ENCODE assay signal across 22 cellular contexts in genomic region chr6:143229402-143229801, GRCh38.
"Had no signal": no experiment of that assay in that cellular context is flagged by ENCODE, and none has a peak within 500 bp of the region (broad histone marks: within the 10 kb centered on the region; RNA-seq: fewer than 3 reads in every experiment).

No MANE protein-coding gene starts in this region.

- H3K4me2 ChIP-seq: KMS-11 had no signal

- H3K27me3 ChIP-seq: SJSA1 had no signal

- H3K4me1 ChIP-seq: SJSA1 had no signal

- H3K27ac ChIP-seq: KMS-11, SJSA1, SK-N-MC had no signal

- H3K36me3 ChIP-seq: SJSA1 had no signal

- ATAC-seq: Panc1, PC-3 had no signal

- H3K4me3 ChIP-seq: SJSA1, SK-N-MC had no signal

- DNase-seq: IMR-90, Kasumi-1, MM.1S, NCI-H1092 treated with DMSO at 0.1 percent for 48 hours, NCI-H1436, NCI-H187, NCI-H2029, NCI-H2081 treated with DMSO at 0.1 percent for 48 hours, NCI-H2171, NCI-H226, NCI-H446, NCI-H510A, NCI-H524 treated with DMSO at 0.1 percent for 48 hours, NCI-H69, NCI-H774, PC-3, Right ventricle myocardium superior, SIG-M5 had no signal

- H3K9ac ChIP-seq: KMS-11 had no signal

- H3K9me3 ChIP-seq: SJSA1 had no signal
